In the genomic region with DNA sequence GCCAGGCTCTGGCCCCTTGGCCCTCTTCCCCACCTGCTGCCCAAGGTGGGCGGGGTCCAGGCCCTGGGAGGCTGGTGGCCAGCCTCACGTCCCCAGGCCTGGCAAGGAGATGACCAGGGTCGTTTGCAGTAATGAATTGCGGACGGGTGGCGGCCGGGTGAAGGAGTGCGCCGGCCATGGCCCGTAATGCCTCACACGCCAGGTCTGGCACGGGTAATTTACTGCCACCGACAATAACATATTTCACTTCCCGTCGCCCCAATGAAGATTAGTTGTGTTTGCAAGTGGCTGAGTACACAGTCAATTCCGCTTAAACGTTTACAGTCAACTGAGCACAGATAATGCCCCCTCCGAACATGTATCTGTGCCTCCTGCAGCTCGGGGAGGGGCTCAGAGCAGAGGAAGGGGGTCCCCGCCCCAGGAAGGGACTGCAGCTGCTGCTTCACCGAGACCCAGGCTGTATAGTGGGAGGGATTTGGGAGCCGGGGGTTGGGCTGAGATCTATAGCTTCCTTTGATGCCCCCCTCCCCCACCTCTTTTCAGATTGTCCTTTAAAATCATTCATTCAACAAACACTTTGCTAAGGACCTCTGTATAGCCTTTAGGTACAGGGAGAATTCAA, we compare ENCODE assay signal across 10 cellular contexts. TPM values are rescaled to one million over a fixed set of nuclear protein-coding genes. Genes with fewer than 3 reads are reported as not detected.
DNase-seq lines count a peak whose midpoint lies in the region; FAIRE-seq lines count a peak whose summit lies in the region.
"Had no signal": no experiment of that assay in that cellular context is flagged by ENCODE, and none has a peak within 500 bp of the region (broad histone marks: within the 10 kb centered on the region; RNA-seq: fewer than 3 reads in every experiment).

No MANE protein-coding gene starts in this region.

- FAIRE-seq in GM19239 (lab: Jason Lieb, UNC): no peak

- intact Hi-C loops in posterior vena cava (cut with DNase I): no loop called here

- DNase-seq in AG20443 (ENCODE audit: low spot score): peak; percentile 41
- peak; percentile 67 for DNase-seq in NCI-H1092 (lab: John Stamatoyannopoulos, UW)
- peak; percentile 93 for DNase-seq in NCI-H748 treated with DMSO at 0.1 percent for 48 hours (lab: John Stamatoyannopoulos, UW)
- peak; percentile 49 for DNase-seq in iPS-NIHi11 (ENCODE audit: low spot score)
- no peak for DNase-seq in posterior vena cava (ENCODE audit: low spot score)
- no peak for DNase-seq in RKO (ENCODE audit: low spot score)
- no peak for DNase-seq in CD1c-positive myeloid dendritic cell (ENCODE audit: extremely low spot score)
- no peak for DNase-seq in GM19239 (ENCODE audit: insufficient read length, low spot score)
- DNase-seq: activated CD8-positive, alpha-beta memory T cell treated with anti-CD3 and anti-CD28 coated beads for 24 hours; activated naive CD4-positive, alpha-beta T cell treated with anti-CD3 and anti-CD28 coated beads, Interleukin-2, amount 10 ng/mL, durations not matched to agents 7 days and 5 days had no signal

RNA-seq across cellular contexts. Expression of gene MVK, which starts 48.4 kb away (rescaled TPM):
- 1 to 10 TPM; 9.1 TPM for total RNA-seq in posterior vena cava

RNA-seq across cellular contexts. Expression of gene MMAB, which starts 48.7 kb away (rescaled TPM):
- 10 to 100 TPM; 17.9 to 20.0 TPM for total RNA-seq in posterior vena cava

Comparison
In these comparisons a context has a peak if more than half of its experiments do, and no peak if none do; other contexts are left out.
1. DNase-seq: peak in AG20443 (single experiment), NCI-H1092 (single experiment), NCI-H748 treated with DMSO at 0.1 percent for 48 hours (single experiment) and iPS-NIHi11 (single experiment); none in posterior vena cava (single experiment), RKO (single experiment), CD1c-positive myeloid dendritic cell (single experiment) and GM19239 (single experiment).